Comparison of ENCODE assay signal across 21 cellular contexts in the genomic region with DNA sequence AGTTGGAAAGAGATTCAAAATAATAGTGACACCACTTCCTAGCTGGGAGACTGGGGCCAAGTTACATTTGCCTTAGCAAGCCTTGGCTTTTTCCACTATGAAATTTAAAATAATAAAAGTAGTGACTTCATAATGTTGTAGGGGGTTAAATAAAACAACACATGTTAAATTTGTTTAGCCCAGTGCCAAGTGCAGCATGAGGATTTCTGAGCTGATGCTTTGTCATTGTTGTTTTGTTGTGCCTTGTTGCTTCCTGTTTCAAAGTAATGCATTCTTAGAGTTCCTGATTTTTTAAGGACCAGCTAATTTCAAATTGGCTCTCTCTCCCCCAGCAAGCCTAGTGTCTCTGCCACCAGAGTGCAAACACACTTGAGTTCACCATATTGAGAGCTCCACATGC.
DNase-seq lines count a peak whose midpoint lies in the region; ATAC-seq and TF ChIP-seq lines count a peak whose summit lies in the region.
"Had no signal": no experiment of that assay in that cellular context is flagged by ENCODE, and none has a peak within 500 bp of the region (broad histone marks: within the 10 kb centered on the region; RNA-seq: fewer than 3 reads in every experiment).

No MANE protein-coding gene starts in this region.

- peak overlapping the region; percentile 90 for H3K4ac ChIP-seq in IMR-90 (ENCODE audit: low read depth, low read length)

- no peaks in the 10 kb centered on the region for H3K79me2 ChIP-seq in osteoblast (ENCODE audit: insufficient read depth, low read length)

- TF ChIP-seq CTCF in IMR-90 (conservative IDR thresholded peaks at IDR 0.05; ENCODE audit: low read depth, low read length) (no peak), osteoblast (IDR thresholded peaks at IDR 0.05; ENCODE audit: extremely low read depth, low read depth, low read length) (no peak), coronary artery (IDR thresholded peaks at IDR 0.05) (no peak)

- peak overlapping the region; percentile 51 to 76; a peak in 3 of 4 replicates for H4K8ac ChIP-seq in IMR-90 (ENCODE audit: low read depth in 2 of 2, low read length in 2 of 2)

- H2AFZ ChIP-seq in IMR-90 (replicated peaks; ENCODE audit: low read length, poor library complexity) (no peak overlapping the region), osteoblast (ENCODE audit: low read length) (no peak overlapping the region)

- in situ Hi-C loops in IMR-90 (cut with MboI; ENCODE audit: low sequenced_read_pairs) = loop anchor here (10.0 kb wide), 1 partner anchor 288 kb away; no protein-coding TSS in a partner anchor

- H2AK5ac ChIP-seq in IMR-90 (ENCODE audit: low read depth, low read length) = peak overlapping the region; percentile 79

- DNase-seq in AG08396 (ENCODE audit: low spot score) (peak; percentile 3), IMR-90 (peak; percentile 21), dedifferentiated amniotic fluid mesenchymal stem cell (ENCODE audit: extremely low spot score) (peak; percentile 71), osteoblast (ENCODE audit: insufficient read length, low spot score, missing footprints) (no peak), NCI-H2227 treated with DMSO at 0.1 percent for 48 hours (lab: John Stamatoyannopoulos, UW) (no peak), coronary artery (ENCODE audit: low spot score) (no peak)
- DNase-seq in effector CD8-positive, alpha-beta T cell (lab: John Stamatoyannopoulos, UW) = no peak
- DNase-seq: activated CD4-positive, alpha-beta T cell treated with anti-CD3 and anti-CD28 coated beads, Interleukin-2, amount 50 U/mL, for 1 hour; CD4-positive, alpha-beta T cell; DMS 273 treated with DMSO at 0.1 percent for 48 hours; esophagus squamous epithelium; GDM1; heart right ventricle; left colon; naive thymus-derived CD8-positive, alpha-beta T cell; NCI-H1105 treated with DMSO at 0.1 percent for 48 hours; NCI-H510A; ovary; SJCRH30 had no signal

- H3K79me1 ChIP-seq in IMR-90 (ENCODE audit: low read depth in 1 of 2, low read length in 2 of 2) = no peaks in the 10 kb centered on the region

- H3K4me1 ChIP-seq in IMR-90 (ENCODE audit: control insufficient read depth, insufficient read depth, low read length) = peaks cover 11% of the 10 kb centered on the region
- peaks cover 7% of the 10 kb centered on the region for H3K4me1 ChIP-seq in osteoblast (ENCODE audit: insufficient read depth, low read length)
- H3K4me1 ChIP-seq: heart right ventricle, right atrium auricular region, SJCRH30 had no signal

- peak overlapping the region; percentile 24; the same call in 1 of the 2 replicates for H3K27ac ChIP-seq in IMR-90 (ENCODE audit: insufficient read depth, low read length)
- H3K27ac ChIP-seq in osteoblast (ENCODE audit: low read depth, low read length) = peak overlapping the region; percentile 14
- no peak overlapping the region for H3K27ac ChIP-seq in coronary artery
- H3K27ac ChIP-seq: esophagus squamous epithelium, heart right ventricle, ovary, right atrium auricular region, SJCRH30 had no signal

- TF ChIP-seq POLR2A in IMR-90 (IDR thresholded peaks at IDR 0.05; ENCODE audit: low read depth, low read length) = no peak

- dilution Hi-C loops in IMR-90 (cut with HindIII; ENCODE audit: low sequenced_read_pairs, unreplicated experiment) = no loop called here

- peak overlapping the region; percentile 98 for H2BK20ac ChIP-seq in IMR-90 (ENCODE audit: low read depth, low read length)

- H2BK120ac ChIP-seq in IMR-90 (ENCODE audit: low read depth, low read length) = peak overlapping the region; percentile 95

- H3K9me3 ChIP-seq in IMR-90 (ENCODE audit: control insufficient read depth, insufficient read depth, low read length) (no peaks in the 10 kb centered on the region), osteoblast (ENCODE audit: low read depth, low read length) (no peaks in the 10 kb centered on the region)
- H3K9me3 ChIP-seq: esophagus squamous epithelium, heart right ventricle, ovary, right atrium auricular region, SJCRH30 had no signal

- no peak overlapping the region for H2AK9ac ChIP-seq in IMR-90 (replicated peaks; ENCODE audit: low read depth, low read length, poor library complexity)

- H3K9me1 ChIP-seq in IMR-90 (ENCODE audit: insufficient read depth, low read length) = peaks cover 10% of the 10 kb centered on the region; the same call in 1 of the 2 replicates

- POLR2A ChIA-PET in IMR-90 (lab: Charles Lee; ENCODE audit: unreplicated experiment) = interaction anchor here (0.7 kb wide), 1 partner anchor 196 kb away, joined by 3 read pairs; no protein-coding TSS in a partner anchor

- H4K20me1 ChIP-seq in IMR-90 (ENCODE audit: insufficient read depth, low read length) = no peaks in the 10 kb centered on the region
- no peaks in the 10 kb centered on the region for H4K20me1 ChIP-seq in osteoblast (ENCODE audit: insufficient read depth, low read length)

- no TSS peak for BruUV-seq in IMR-90 (replicated peaks; lab: Mats Ljungman, UMichigan)

- CTCF ChIA-PET in IMR-90 (lab: Yijun Ruan, JAX) = interaction anchor here (0.6 to 1.6 kb wide), 5 partner anchors 10 to 295 kb away, joined by 3 to 5 read pairs (median 4); no protein-coding TSS in a partner anchor

- peak overlapping the region; percentile 95 for H3K18ac ChIP-seq in IMR-90 (ENCODE audit: low read depth, low read length)

- no peak overlapping the region for H3K56ac ChIP-seq in IMR-90 (ENCODE audit: extremely low read depth, insufficient read depth, low read length)

- peak overlapping the region; percentile 87 for H4K91ac ChIP-seq in IMR-90 (ENCODE audit: insufficient read depth, low read depth, low read length)

- no peak overlapping the region for H3K4me3 ChIP-seq in IMR-90 (ENCODE audit: insufficient read depth, low read depth, low read length)
- no peak overlapping the region for H3K4me3 ChIP-seq in osteoblast (ENCODE audit: insufficient read depth, low read length)
- no peak overlapping the region for H3K4me3 ChIP-seq in coronary artery
- H3K4me3 ChIP-seq: esophagus squamous epithelium, heart right ventricle, ovary, right atrium auricular region, SJCRH30 had no signal

- H3K4me2 ChIP-seq in IMR-90 (ENCODE audit: low read depth, low read length) = no peak overlapping the region
- no peak overlapping the region for H3K4me2 ChIP-seq in osteoblast (ENCODE audit: insufficient read depth, low read length)

- peak overlapping the region; percentile 92; the same call in 2 of the 3 replicates for H2BK15ac ChIP-seq in IMR-90 (ENCODE audit: low read depth, low read length)

- ATAC-seq in IMR-90 (ENCODE audit: low read depth) (peak; percentile 35), GM21717 (IDR thresholded peaks at IDR 0.05; ENCODE audit: unreplicated experiment) (no peak)
- ATAC-seq: naive thymus-derived CD8-positive, alpha-beta T cell had no signal

- TF ChIP-seq RAD21 in IMR-90 (IDR thresholded peaks at IDR 0.05; ENCODE audit: low read length) = no peak

- H2BK5ac ChIP-seq in IMR-90 (ENCODE audit: low read depth, low read length, poor library complexity, severe bottlenecking) = no peak overlapping the region

- H3K36me3 ChIP-seq in IMR-90 (ENCODE audit: control insufficient read depth, insufficient read depth, low read length) = no peaks in the 10 kb centered on the region
- no peaks in the 10 kb centered on the region for H3K36me3 ChIP-seq in osteoblast (ENCODE audit: insufficient read depth, low read length)
- H3K36me3 ChIP-seq: esophagus squamous epithelium, heart right ventricle, ovary, right atrium auricular region, SJCRH30 had no signal

- peak overlapping the region; percentile 81 for H4K5ac ChIP-seq in IMR-90 (ENCODE audit: low read depth, low read length)

- no peaks in the 10 kb centered on the region for H3K27me3 ChIP-seq in IMR-90 (ENCODE audit: control insufficient read depth, insufficient read depth, low read length)
- no peaks in the 10 kb centered on the region for H3K27me3 ChIP-seq in osteoblast (ENCODE audit: insufficient read depth, low read length)
- H3K27me3 ChIP-seq: esophagus squamous epithelium, heart right ventricle, ovary, right atrium auricular region, SJCRH30 had no signal

- H3K23ac ChIP-seq in IMR-90 (ENCODE audit: low read depth, low read length) = no peak overlapping the region

- H3K9ac ChIP-seq in IMR-90 (ENCODE audit: low read depth, low read length) = no peak overlapping the region

- H3K14ac ChIP-seq in IMR-90 (replicated peaks; ENCODE audit: low read depth, low read length) = peak overlapping the region; percentile 73

- intact Hi-C loops in IMR-90 (cut with micrococcal nuclease) = loop anchor here (1.0 to 10.0 kb wide), 2 partner anchors 269 to 288 kb away; no protein-coding TSS in a partner anchor

TF ChIP-seq in IMR-90, 13 proteins besides CTCF, POLR2A, EP300 and RAD21:
- TF ChIP-seq RCOR1 (IDR thresholded peaks at IDR 0.05; ENCODE audit: insufficient replicate concordance, low read length) (no peak), CHD1 (IDR thresholded peaks at IDR 0.05; ENCODE audit: low read depth, low read length) (no peak), RFX5 (IDR thresholded peaks at IDR 0.05; ENCODE audit: low read depth, low read length) (no peak), SMC3 (IDR thresholded peaks at IDR 0.05; ENCODE audit: low read depth, low read length) (no peak), MXI1 (IDR thresholded peaks at IDR 0.05; ENCODE audit: borderline replicate concordance, low read depth, low read length) (no peak), NFE2L2 (IDR thresholded peaks at IDR 0.05; ENCODE audit: low read depth, low read length) (peak; percentile 49; the same call in 1 of the 2 replicates), BHLHE40 (IDR thresholded peaks at IDR 0.05; ENCODE audit: low read depth, low read length) (no peak), MAFK (IDR thresholded peaks at IDR 0.05; ENCODE audit: low read depth, low read length) (no peak)
- TF ChIP-seq, protein P1, sequence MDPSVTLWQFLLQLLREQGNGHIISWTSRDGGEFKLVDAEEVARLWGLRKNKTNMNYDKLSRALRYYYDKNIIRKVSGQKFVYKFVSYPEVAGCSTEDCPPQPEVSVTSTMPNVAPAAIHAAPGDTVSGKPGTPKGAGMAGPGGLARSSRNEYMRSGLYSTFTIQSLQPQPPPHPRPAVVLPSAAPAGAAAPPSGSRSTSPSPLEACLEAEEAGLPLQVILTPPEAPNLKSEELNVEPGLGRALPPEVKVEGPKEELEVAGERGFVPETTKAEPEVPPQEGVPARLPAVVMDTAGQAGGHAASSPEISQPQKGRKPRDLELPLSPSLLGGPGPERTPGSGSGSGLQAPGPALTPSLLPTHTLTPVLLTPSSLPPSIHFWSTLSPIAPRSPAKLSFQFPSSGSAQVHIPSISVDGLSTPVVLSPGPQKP (IDR thresholded peaks at IDR 0.05; ENCODE audit: borderline replicate concordance, low read depth, low read length) = no peak

Comparison
In these comparisons a context has a peak if more than half of its experiments do, and no peak if none do; other contexts are left out.
1. DNase-seq: peak in AG08396 (single experiment), IMR-90 (single experiment) and dedifferentiated amniotic fluid mesenchymal stem cell (single experiment); none in osteoblast (single experiment), NCI-H2227 treated with DMSO at 0.1 percent for 48 hours (single experiment), effector CD8-positive, alpha-beta T cell (single experiment) and coronary artery (single experiment).
2. H3K27ac ChIP-seq: peak in IMR-90 (single experiment) and osteoblast (single experiment); none in coronary artery (0 of 2).